In genomic region chr7:80940539-80941205, GRCh38 we compare ENCODE assay signal across 16 cellular contexts. TPM values are rescaled to one million over a fixed set of nuclear protein-coding genes. Genes with fewer than 3 reads are reported as not detected.
DNase-seq lines count a peak whose midpoint lies in the region; ATAC-seq and TF ChIP-seq lines count a peak whose summit lies in the region.
"Had no signal": no experiment of that assay in that cellular context is flagged by ENCODE, and none has a peak within 500 bp of the region (broad histone marks: within the 10 kb centered on the region; RNA-seq: fewer than 3 reads in every experiment).

No MANE protein-coding gene starts in this region.

- H3K9me3 Mint-ChIP-seq in chondrocyte (ENCODE audit: low read depth): peaks cover 6% of the 10 kb centered on the region
- peaks cover 2% of the 10 kb centered on the region for H3K9me3 Mint-ChIP-seq in activated CD4-positive, alpha-beta memory T cell treated with anti-CD3 and anti-CD28 coated beads for 36 hours
- H3K9me3 Mint-ChIP-seq: activated naive CD4-positive, alpha-beta T cell treated with anti-CD3 and anti-CD28 coated beads, Interleukin-2, amount 10 ng/mL, durations not matched to agents 7 days and 5 days; T-helper 1 cell treated with Interleukin-12 subunit alpha and Interleukin-12 subunit beta and Interleukin-4 antibody, amounts not matched to agents 30 μg/mL and 1 μg/mL, for 36 hours had no signal

- H3K27me3 ChIP-seq in SK-N-SH (ENCODE audit: insufficient read depth) (no peaks in the 10 kb centered on the region), mesenchymal stem cell (ENCODE audit: control insufficient read depth in 1 of 2, insufficient read depth in 1 of 2, low read length in 2 of 2) (no peaks in the 10 kb centered on the region)

- no peak overlapping the region for H3K14ac ChIP-seq in mesenchymal stem cell (ENCODE audit: low read length in 2 of 2)

- peak overlapping the region; percentile 24 for H4K8ac ChIP-seq in mesenchymal stem cell (ENCODE audit: low read length)

- H3K27ac Mint-ChIP-seq in chondrocyte (ENCODE audit: unreplicated experiment): peak overlapping the region; percentile 88
- H3K27ac Mint-ChIP-seq in activated CD4-positive, alpha-beta memory T cell treated with anti-CD3 and anti-CD28 coated beads for 36 hours: no peak overlapping the region
- H3K27ac Mint-ChIP-seq: activated naive CD4-positive, alpha-beta T cell treated with anti-CD3 and anti-CD28 coated beads, Interleukin-2, amount 10 ng/mL, durations not matched to agents 7 days and 5 days; T-helper 1 cell treated with Interleukin-12 subunit alpha and Interleukin-12 subunit beta and Interleukin-4 antibody, amounts not matched to agents 30 μg/mL and 1 μg/mL, for 36 hours had no signal

- no peak overlapping the region for H3K4me2 ChIP-seq in SK-N-SH
- no peak overlapping the region for H3K4me2 ChIP-seq in mesenchymal stem cell (ENCODE audit: low read length, poor library complexity, severe bottlenecking)

- H3K9me3 ChIP-seq in SK-N-SH: 0 out of 2 replicates have a peak, but pooled peaks cover 5% of the 10 kb centered on the region
- H3K9me3 ChIP-seq in mesenchymal stem cell (ENCODE audit: control insufficient read depth, low read length): peaks cover 12% of the 10 kb centered on the region

- POLR2A ChIA-PET in SK-N-SH (lab: Yijun Ruan, JAX): no interaction called here
- POLR2A ChIA-PET in activated CD4-positive, alpha-beta memory T cell treated with anti-CD3 and anti-CD28 coated beads for 36 hours (lab: Charles Lee): no interaction called here

- TF ChIP-seq CTCF in SK-N-SH (IDR thresholded peaks at IDR 0.05) (no peak), chondrocyte (IDR thresholded peaks at IDR 0.05) (no peak)

- H3K18ac ChIP-seq in mesenchymal stem cell (ENCODE audit: low read depth in 1 of 2, low read length in 2 of 2): no peak overlapping the region

- no peak for ATAC-seq in SK-N-SH treated with all-trans-retinoic acid at 6 μM for 48 hours
- no peak for ATAC-seq in HG03442 (IDR thresholded peaks at IDR 0.05; ENCODE audit: unreplicated experiment)

- TF ChIP-seq RAD21 in SK-N-SH (IDR thresholded peaks at IDR 0.05; ENCODE audit: low read length): no peak

- H3K4ac ChIP-seq in mesenchymal stem cell (ENCODE audit: low read depth in 1 of 2, low read length in 2 of 2): no peak overlapping the region

- H3K23ac ChIP-seq in mesenchymal stem cell (ENCODE audit: low read length in 2 of 2): no peak overlapping the region

- peak overlapping the region; percentile 63 to 73 for H2BK12ac ChIP-seq in mesenchymal stem cell (ENCODE audit: low read length in 2 of 2)

- H4K91ac ChIP-seq in mesenchymal stem cell (ENCODE audit: low read length): no peak overlapping the region

- no peaks in the 10 kb centered on the region for H3K79me2 ChIP-seq in SK-N-SH (ENCODE audit: insufficient read depth)

- H2BK120ac ChIP-seq in mesenchymal stem cell (ENCODE audit: low read depth, low read length): no peak overlapping the region

- H2AFZ ChIP-seq in SK-N-SH (ENCODE audit: low read depth) (peak overlapping the region; percentile 42; the same call in 1 of the 2 replicates), mesenchymal stem cell (ENCODE audit: low read depth, low read length) (no peak overlapping the region)

- H3F3A ChIP-seq in SK-N-SH (replicated peaks; ENCODE audit: insufficient read depth): peaks cover 32% of the 10 kb centered on the region

- peak overlapping the region; percentile 98 for H2BK5ac ChIP-seq in mesenchymal stem cell (ENCODE audit: low read depth, low read length, poor library complexity, severe bottlenecking)

- H3K36me3 Mint-ChIP-seq in chondrocyte (ENCODE audit: low read depth): no peaks in the 10 kb centered on the region
- H3K36me3 Mint-ChIP-seq in activated CD4-positive, alpha-beta memory T cell treated with anti-CD3 and anti-CD28 coated beads for 36 hours: no peaks in the 10 kb centered on the region
- H3K36me3 Mint-ChIP-seq: activated naive CD4-positive, alpha-beta T cell treated with anti-CD3 and anti-CD28 coated beads, Interleukin-2, amount 10 ng/mL, durations not matched to agents 7 days and 5 days had no signal

- DNase-seq in SK-N-SH: no peak
- no peak for DNase-seq in chondrocyte (ENCODE audit: low spot score)
- peak; percentile 36 for DNase-seq in mesenchymal stem cell
- DNase-seq in activated CD4-positive, alpha-beta memory T cell treated with anti-CD3 and anti-CD28 coated beads for 36 hours: no peak
- no peak for DNase-seq in COLO668 (lab: John Stamatoyannopoulos, UW; ENCODE audit: unreplicated experiment)
- DNase-seq in head of caudate nucleus: no peak
- DNase-seq: activated CD4-positive, alpha-beta T cell treated with anti-CD3 and anti-CD28 coated beads, Interleukin-2, amount 50 U/mL, for 4 hours; activated naive CD4-positive, alpha-beta T cell treated with anti-CD3 and anti-CD28 coated beads, Interleukin-2, amount 10 ng/mL, durations not matched to agents 7 days and 5 days; Karpas-422; NCI-H2081; posterior cingulate gyrus; substantia nigra had no signal

- H3K4me3 ChIP-seq in SK-N-SH (ENCODE audit: low read depth in 2 of 2, low read length in 1 of 2): no peak overlapping the region
- H3K4me3 ChIP-seq in mesenchymal stem cell (ENCODE audit: insufficient read depth in 1 of 2, low read depth in 1 of 2, low read length in 2 of 2): no peak overlapping the region
- H3K4me3 ChIP-seq: coronary artery had no signal

- H2AK5ac ChIP-seq in mesenchymal stem cell (ENCODE audit: low read length, severe bottlenecking): peak overlapping the region; percentile 96

- H2BK15ac ChIP-seq in mesenchymal stem cell (ENCODE audit: low read depth, poor library complexity, severe bottlenecking): no peak overlapping the region

- 93% methylated on average over 3 of the region's 3 CpGs for WGBS in SK-N-SH (ENCODE audit: low lambda C conversion rate)
- 80% methylated on average over 2 of the region's 3 CpGs for whole genome bisulfite sequencing in mesenchymal stem cell

- H3K4me1 Mint-ChIP-seq in chondrocyte (ENCODE audit: low read depth): peaks cover 37% of the 10 kb centered on the region
- H3K4me1 Mint-ChIP-seq in activated CD4-positive, alpha-beta memory T cell treated with anti-CD3 and anti-CD28 coated beads for 36 hours (ENCODE audit: low read depth): no peaks in the 10 kb centered on the region
- H3K4me1 Mint-ChIP-seq: activated naive CD4-positive, alpha-beta T cell treated with anti-CD3 and anti-CD28 coated beads, Interleukin-2, amount 10 ng/mL, durations not matched to agents 7 days and 5 days had no signal

- H3K9ac ChIP-seq in SK-N-SH: no peak overlapping the region
- H3K9ac ChIP-seq in mesenchymal stem cell (ENCODE audit: low read length): peak overlapping the region; percentile 80

- H3K4me1 ChIP-seq in SK-N-SH (ENCODE audit: control insufficient read depth in 1 of 2, insufficient read depth in 2 of 2, low read depth in 1 of 2, low read length in 1 of 2) (peaks cover 0 to 18% of the 10 kb centered on the region in 2 experiments; a peak in 3 of 4 replicates), mesenchymal stem cell (ENCODE audit: control insufficient read depth, insufficient read depth, low read depth, low read length) (no peaks in the 10 kb centered on the region)

- H3K27me3 Mint-ChIP-seq in chondrocyte (ENCODE audit: low read depth): no peaks in the 10 kb centered on the region
- no peaks in the 10 kb centered on the region for H3K27me3 Mint-ChIP-seq in activated CD4-positive, alpha-beta memory T cell treated with anti-CD3 and anti-CD28 coated beads for 36 hours
- H3K27me3 Mint-ChIP-seq: activated naive CD4-positive, alpha-beta T cell treated with anti-CD3 and anti-CD28 coated beads, Interleukin-2, amount 10 ng/mL, durations not matched to agents 7 days and 5 days had no signal

- no peak for TF ChIP-seq EP300 in SK-N-SH (IDR thresholded peaks at IDR 0.05; ENCODE audit: borderline replicate concordance in 1 of 2, low read depth in 1 of 2, low read length in 1 of 2)

- H3K4me3 Mint-ChIP-seq in chondrocyte (ENCODE audit: unreplicated experiment): no peak overlapping the region
- H3K4me3 Mint-ChIP-seq in activated CD4-positive, alpha-beta memory T cell treated with anti-CD3 and anti-CD28 coated beads for 36 hours: no peak overlapping the region
- H3K4me3 Mint-ChIP-seq: activated naive CD4-positive, alpha-beta T cell treated with anti-CD3 and anti-CD28 coated beads, Interleukin-2, amount 10 ng/mL, durations not matched to agents 7 days and 5 days; T-helper 1 cell treated with Interleukin-12 subunit alpha and Interleukin-12 subunit beta and Interleukin-4 antibody, amounts not matched to agents 30 μg/mL and 1 μg/mL, for 36 hours had no signal

- H3K79me1 ChIP-seq in mesenchymal stem cell (replicated peaks; ENCODE audit: low read length, poor library complexity, severe bottlenecking): no peaks in the 10 kb centered on the region

- H4K20me1 ChIP-seq in SK-N-SH (ENCODE audit: insufficient read depth): no peaks in the 10 kb centered on the region

- CTCF ChIA-PET in SK-N-SH (lab: Yijun Ruan, JAX): interaction anchor here (1.1 to 1.5 kb wide), 2 partner anchors 21 to 529 kb away, joined by 3 to 11 read pairs; partner anchors contain the start of gene SEMA3C
- CTCF ChIA-PET in activated CD4-positive, alpha-beta memory T cell treated with anti-CD3 and anti-CD28 coated beads for 36 hours (lab: Charles Lee): no interaction called here

- H3K27ac ChIP-seq in SK-N-SH (ENCODE audit: low read depth in 2 of 2, low read length in 1 of 2) (peak overlapping the region; percentile 79 to 87; a peak in 3 of 4 replicates), mesenchymal stem cell (ENCODE audit: low read length, poor library complexity, severe bottlenecking) (peak overlapping the region; percentile 94)

- no peaks in the 10 kb centered on the region for H3K36me3 ChIP-seq in SK-N-SH (replicated peaks in 1 of 2; ENCODE audit: control insufficient read depth in 1 of 2, insufficient read depth in 2 of 2, low read length in 1 of 2)
- no peaks in the 10 kb centered on the region for H3K36me3 ChIP-seq in mesenchymal stem cell (ENCODE audit: control insufficient read depth in 1 of 2, insufficient read depth in 2 of 2, low read depth in 1 of 2, low read length in 2 of 2)

- intact Hi-C loops in activated CD4-positive, alpha-beta memory T cell treated with anti-CD3 and anti-CD28 coated beads for 36 hours (cut with micrococcal nuclease): no loop called here
- intact Hi-C loops in head of caudate nucleus (cut with DNase I): no loop called here

- no peaks in the 10 kb centered on the region for H3K9me2 ChIP-seq in SK-N-SH

TF ChIP-seq in SK-N-SH, 30 proteins besides CTCF, POLR2A, EP300 and RAD21 (continues in another document):
- TF ChIP-seq TAF1 (IDR thresholded peaks at IDR 0.05; ENCODE audit: borderline replicate concordance, low read depth, low read length): no peak
- no peak for TF ChIP-seq TCF12 (IDR thresholded peaks at IDR 0.05)

TF ChIP-seq in SK-N-SH treated with all-trans-retinoic acid at 6 μM for 48 hours, 23 proteins besides CTCF, POLR2A, EP300 and RAD21 (continues in another document):
- no peak for TF ChIP-seq OSR1 (CRISPR knock-in tag; IDR thresholded peaks at IDR 0.05)
- no peak for TF ChIP-seq ESRRG (CRISPR knock-in tag; IDR thresholded peaks at IDR 0.05)
- TF ChIP-seq TOX (CRISPR knock-in tag; IDR thresholded peaks at IDR 0.05; ENCODE audit: borderline replicate concordance): no peak

RNA-seq across cellular contexts. Expression of gene SEMA3C, which starts 21.8 kb away (rescaled TPM):
- polyA plus RNA-seq in SK-N-SH (2012; rRNA removed): 51.1 and 64.1 TPM in 2 replicates
- polyA plus RNA-seq in SK-N-SH (2012; cell fraction: cytosol; rRNA removed): 61.6 and 67.3 TPM in 2 replicates
- polyA plus RNA-seq in SK-N-SH (2012; cell fraction: nucleus; rRNA removed): 66.6 and 76.1 TPM in 2 replicates
- 77.4 to 155 TPM (median 80.0 TPM) in 3 replicates for total RNA-seq in chondrocyte
- polyA plus RNA-seq in mesenchymal stem cell (2013, experiment 1 of 2): 15.0 TPM
- polyA plus RNA-seq in mesenchymal stem cell (2013, experiment 2 of 2): 14.3 TPM
- total RNA-seq in activated CD4-positive, alpha-beta memory T cell treated with anti-CD3 and anti-CD28 coated beads for 36 hours: not detected

Comparison
In these comparisons a context has a peak if more than half of its experiments do, and no peak if none do; other contexts are left out.
1. RNA of gene SEMA3C, which starts 21.8 kb away (total RNA-seq): 77.4 to 155 TPM in chondrocyte; not detected in activated CD4-positive, alpha-beta memory T cell treated with anti-CD3 and anti-CD28 coated beads for 36 hours; every median in the first group is over 10 times any median in the second.